In genomic region chr19:33403221-33403972, GRCh38 we compare ENCODE assay signal across 1 cellular context.
TF ChIP-seq lines count a peak whose summit lies in the region.

No MANE protein-coding gene starts in this region.

TF ChIP-seq in HepG2, 621 proteins besides CTCF, POLR2A, EP300 and RAD21 (continued from another document and continues in another):
- peak; percentile 81 for TF ChIP-seq ATF2 (CRISPR knock-in tag; IDR thresholded peaks at IDR 0.05)
- TF ChIP-seq ZNF468 (CRISPR knock-in tag; IDR thresholded peaks at IDR 0.05): 0 out of 2 replicates have a peak, but pooled peaks have one; percentile 88
- peak; percentile 89 for TF ChIP-seq ZNF567 (CRISPR knock-in tag; IDR thresholded peaks at IDR 0.05; ENCODE audit: borderline replicate concordance)
- TF ChIP-seq ZNF512B (CRISPR knock-in tag; IDR thresholded peaks at IDR 0.05; ENCODE audit: borderline replicate concordance): 0 out of 2 replicates have a peak, but pooled peaks have one; percentile 91
- TF ChIP-seq GFI1 (CRISPR knock-in tag; IDR thresholded peaks at IDR 0.05; ENCODE audit: borderline replicate concordance): peak; percentile 93
- TF ChIP-seq, protein P1, sequence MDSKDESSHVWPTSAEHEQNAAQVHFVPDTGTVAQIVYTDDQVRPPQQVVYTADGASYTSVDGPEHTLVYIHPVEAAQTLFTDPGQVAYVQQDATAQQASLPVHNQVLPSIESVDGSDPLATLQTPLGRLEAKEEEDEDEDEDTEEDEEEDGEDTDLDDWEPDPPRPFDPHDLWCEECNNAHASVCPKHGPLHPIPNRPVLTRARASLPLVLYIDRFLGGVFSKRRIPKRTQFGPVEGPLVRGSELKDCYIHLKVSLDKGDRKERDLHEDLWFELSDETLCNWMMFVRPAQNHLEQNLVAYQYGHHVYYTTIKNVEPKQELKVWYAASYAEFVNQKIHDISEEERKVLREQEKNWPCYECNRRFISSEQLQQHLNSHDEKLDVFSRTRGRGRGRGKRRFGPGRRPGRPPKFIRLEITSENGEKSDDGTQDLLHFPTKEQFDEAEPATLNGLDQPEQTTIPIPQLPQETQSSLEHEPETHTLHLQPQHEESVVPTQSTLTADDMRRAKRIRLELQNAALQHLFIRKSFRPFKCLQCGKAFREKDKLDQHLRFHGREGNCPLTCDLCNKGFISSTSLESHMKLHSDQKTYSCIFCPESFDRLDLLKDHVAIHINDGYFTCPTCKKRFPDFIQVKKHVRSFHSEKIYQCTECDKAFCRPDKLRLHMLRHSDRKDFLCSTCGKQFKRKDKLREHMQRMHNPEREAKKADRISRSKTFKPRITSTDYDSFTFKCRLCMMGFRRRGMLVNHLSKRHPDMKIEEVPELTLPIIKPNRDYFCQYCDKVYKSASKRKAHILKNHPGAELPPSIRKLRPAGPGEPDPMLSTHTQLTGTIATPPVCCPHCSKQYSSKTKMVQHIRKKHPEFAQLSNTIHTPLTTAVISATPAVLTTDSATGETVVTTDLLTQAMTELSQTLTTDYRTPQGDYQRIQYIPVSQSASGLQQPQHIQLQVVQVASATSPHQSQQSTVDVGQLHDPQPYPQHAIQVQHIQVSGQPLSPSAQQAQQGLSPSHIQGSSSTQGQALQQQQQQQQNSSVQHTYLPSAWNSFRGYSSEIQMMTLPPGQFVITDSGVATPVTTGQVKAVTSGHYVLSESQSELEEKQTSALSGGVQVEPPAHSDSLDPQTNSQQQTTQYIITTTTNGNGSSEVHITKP (CRISPR knock-in tag; IDR thresholded peaks at IDR 0.05; ENCODE audit: low read depth): peak; percentile 45; the same call in 1 of the 2 replicates
- peak; percentile 95; the same call in 1 of the 2 replicates for TF ChIP-seq ZNF292 (CRISPR knock-in tag; IDR thresholded peaks at IDR 0.05; ENCODE audit: borderline replicate concordance, low read depth)
- TF ChIP-seq ZGPAT (CRISPR knock-in tag; IDR thresholded peaks at IDR 0.05): peak; percentile 97
- peak; percentile 90; the same call in 1 of the 2 replicates for TF ChIP-seq HDAC2 (CRISPR knock-in tag; IDR thresholded peaks at IDR 0.05)
- TF ChIP-seq, protein P2, sequence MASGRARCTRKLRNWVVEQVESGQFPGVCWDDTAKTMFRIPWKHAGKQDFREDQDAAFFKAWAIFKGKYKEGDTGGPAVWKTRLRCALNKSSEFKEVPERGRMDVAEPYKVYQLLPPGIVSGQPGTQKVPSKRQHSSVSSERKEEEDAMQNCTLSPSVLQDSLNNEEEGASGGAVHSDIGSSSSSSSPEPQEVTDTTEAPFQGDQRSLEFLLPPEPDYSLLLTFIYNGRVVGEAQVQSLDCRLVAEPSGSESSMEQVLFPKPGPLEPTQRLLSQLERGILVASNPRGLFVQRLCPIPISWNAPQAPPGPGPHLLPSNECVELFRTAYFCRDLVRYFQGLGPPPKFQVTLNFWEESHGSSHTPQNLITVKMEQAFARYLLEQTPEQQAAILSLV (CRISPR knock-in tag; IDR thresholded peaks at IDR 0.05; ENCODE audit: borderline replicate concordance): peak; percentile 97
- TF ChIP-seq CCDC6 (CRISPR knock-in tag; IDR thresholded peaks at IDR 0.05): peak; percentile 97
- TF ChIP-seq RBAK (CRISPR knock-in tag; IDR thresholded peaks at IDR 0.05): no peak
- peak; percentile 97; the same call in 1 of the 2 replicates for TF ChIP-seq ZNF816 (CRISPR knock-in tag; IDR thresholded peaks at IDR 0.05; ENCODE audit: borderline replicate concordance)
- peak; percentile 96 for TF ChIP-seq SMYD3 (CRISPR knock-in tag; IDR thresholded peaks at IDR 0.05)
- TF ChIP-seq, protein P3, sequence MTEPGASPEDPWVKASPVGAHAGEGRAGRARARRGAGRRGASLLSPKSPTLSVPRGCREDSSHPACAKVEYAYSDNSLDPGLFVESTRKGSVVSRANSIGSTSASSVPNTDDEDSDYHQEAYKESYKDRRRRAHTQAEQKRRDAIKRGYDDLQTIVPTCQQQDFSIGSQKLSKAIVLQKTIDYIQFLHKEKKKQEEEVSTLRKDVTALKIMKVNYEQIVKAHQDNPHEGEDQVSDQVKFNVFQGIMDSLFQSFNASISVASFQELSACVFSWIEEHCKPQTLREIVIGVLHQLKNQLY (CRISPR knock-in tag; IDR thresholded peaks at IDR 0.05): peak; percentile 95
- TF ChIP-seq ZSCAN29 (CRISPR knock-in tag; conservative IDR thresholded peaks at IDR 0.05): no peak
- TF ChIP-seq, protein P4, sequence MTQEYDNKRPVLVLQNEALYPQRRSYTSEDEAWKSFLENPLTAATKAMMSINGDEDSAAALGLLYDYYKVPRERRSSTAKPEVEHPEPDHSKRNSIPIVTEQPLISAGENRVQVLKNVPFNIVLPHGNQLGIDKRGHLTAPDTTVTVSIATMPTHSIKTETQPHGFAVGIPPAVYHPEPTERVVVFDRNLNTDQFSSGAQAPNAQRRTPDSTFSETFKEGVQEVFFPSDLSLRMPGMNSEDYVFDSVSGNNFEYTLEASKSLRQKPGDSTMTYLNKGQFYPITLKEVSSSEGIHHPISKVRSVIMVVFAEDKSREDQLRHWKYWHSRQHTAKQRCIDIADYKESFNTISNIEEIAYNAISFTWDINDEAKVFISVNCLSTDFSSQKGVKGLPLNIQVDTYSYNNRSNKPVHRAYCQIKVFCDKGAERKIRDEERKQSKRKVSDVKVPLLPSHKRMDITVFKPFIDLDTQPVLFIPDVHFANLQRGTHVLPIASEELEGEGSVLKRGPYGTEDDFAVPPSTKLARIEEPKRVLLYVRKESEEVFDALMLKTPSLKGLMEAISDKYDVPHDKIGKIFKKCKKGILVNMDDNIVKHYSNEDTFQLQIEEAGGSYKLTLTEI (CRISPR knock-in tag; conservative IDR thresholded peaks at IDR 0.05): no peak
- peak; percentile 89 for TF ChIP-seq ZNF616 (CRISPR knock-in tag; IDR thresholded peaks at IDR 0.05; ENCODE audit: low read depth)
- TF ChIP-seq, protein P5, sequence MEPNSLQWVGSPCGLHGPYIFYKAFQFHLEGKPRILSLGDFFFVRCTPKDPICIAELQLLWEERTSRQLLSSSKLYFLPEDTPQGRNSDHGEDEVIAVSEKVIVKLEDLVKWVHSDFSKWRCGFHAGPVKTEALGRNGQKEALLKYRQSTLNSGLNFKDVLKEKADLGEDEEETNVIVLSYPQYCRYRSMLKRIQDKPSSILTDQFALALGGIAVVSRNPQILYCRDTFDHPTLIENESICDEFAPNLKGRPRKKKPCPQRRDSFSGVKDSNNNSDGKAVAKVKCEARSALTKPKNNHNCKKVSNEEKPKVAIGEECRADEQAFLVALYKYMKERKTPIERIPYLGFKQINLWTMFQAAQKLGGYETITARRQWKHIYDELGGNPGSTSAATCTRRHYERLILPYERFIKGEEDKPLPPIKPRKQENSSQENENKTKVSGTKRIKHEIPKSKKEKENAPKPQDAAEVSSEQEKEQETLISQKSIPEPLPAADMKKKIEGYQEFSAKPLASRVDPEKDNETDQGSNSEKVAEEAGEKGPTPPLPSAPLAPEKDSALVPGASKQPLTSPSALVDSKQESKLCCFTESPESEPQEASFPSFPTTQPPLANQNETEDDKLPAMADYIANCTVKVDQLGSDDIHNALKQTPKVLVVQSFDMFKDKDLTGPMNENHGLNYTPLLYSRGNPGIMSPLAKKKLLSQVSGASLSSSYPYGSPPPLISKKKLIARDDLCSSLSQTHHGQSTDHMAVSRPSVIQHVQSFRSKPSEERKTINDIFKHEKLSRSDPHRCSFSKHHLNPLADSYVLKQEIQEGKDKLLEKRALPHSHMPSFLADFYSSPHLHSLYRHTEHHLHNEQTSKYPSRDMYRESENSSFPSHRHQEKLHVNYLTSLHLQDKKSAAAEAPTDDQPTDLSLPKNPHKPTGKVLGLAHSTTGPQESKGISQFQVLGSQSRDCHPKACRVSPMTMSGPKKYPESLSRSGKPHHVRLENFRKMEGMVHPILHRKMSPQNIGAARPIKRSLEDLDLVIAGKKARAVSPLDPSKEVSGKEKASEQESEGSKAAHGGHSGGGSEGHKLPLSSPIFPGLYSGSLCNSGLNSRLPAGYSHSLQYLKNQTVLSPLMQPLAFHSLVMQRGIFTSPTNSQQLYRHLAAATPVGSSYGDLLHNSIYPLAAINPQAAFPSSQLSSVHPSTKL (CRISPR knock-in tag; IDR thresholded peaks at IDR 0.05): peak; percentile 85; the same call in 1 of the 2 replicates
- peak; percentile 93 for TF ChIP-seq ZNF503 (CRISPR knock-in tag; IDR thresholded peaks at IDR 0.05)
- no peak for TF ChIP-seq TBP (CRISPR knock-in tag; IDR thresholded peaks at IDR 0.05)
- TF ChIP-seq MED1 (CRISPR knock-in tag; IDR thresholded peaks at IDR 0.05): peak; percentile 97
- TF ChIP-seq ZNF160 (CRISPR knock-in tag; IDR thresholded peaks at IDR 0.05): peak; percentile 88
- no peak for TF ChIP-seq EEA1 (CRISPR knock-in tag; IDR thresholded peaks at IDR 0.05; ENCODE audit: borderline replicate concordance)
- TF ChIP-seq ZBTB1 (CRISPR knock-in tag; IDR thresholded peaks at IDR 0.05; ENCODE audit: borderline replicate concordance): no peak
- peak; percentile 95 for TF ChIP-seq ZNF543 (CRISPR knock-in tag; IDR thresholded peaks at IDR 0.05)
- TF ChIP-seq PHF20 (CRISPR knock-in tag; IDR thresholded peaks at IDR 0.05): peak; percentile 52
- TF ChIP-seq MLXIP (CRISPR knock-in tag; IDR thresholded peaks at IDR 0.05; ENCODE audit: borderline replicate concordance): peak; percentile 97
